In genomic region chr1:15178571-15179484, GRCh38 we compare ENCODE assay signal across 10 cellular contexts. TPM values are rescaled to one million over a fixed set of nuclear protein-coding genes. Genes with fewer than 3 reads are reported as not detected.
DNase-seq lines count a peak whose midpoint lies in the region; ATAC-seq and TF ChIP-seq lines count a peak whose summit lies in the region.
"Had no signal": no experiment of that assay in that cellular context is flagged by ENCODE, and none has a peak within 500 bp of the region (broad histone marks: within the 10 kb centered on the region; RNA-seq: fewer than 3 reads in every experiment).

No MANE protein-coding gene starts in this region.

- H3K36me3 Mint-ChIP-seq in activated CD8-positive, alpha-beta memory T cell treated with anti-CD3 and anti-CD28 coated beads, Interleukin-2, amount 10 ng/mL, durations not matched to agents 7 days and 5 days: no peaks in the 10 kb centered on the region

- H3K36me3 ChIP-seq in heart right ventricle: no peaks in the 10 kb centered on the region
- no peaks in the 10 kb centered on the region for H3K36me3 ChIP-seq in stomach smooth muscle (ENCODE audit: control insufficient read depth in 2 of 2, insufficient read depth in 2 of 2, low read length in 2 of 2)

- H3K9me3 ChIP-seq in heart right ventricle (no peaks in the 10 kb centered on the region), stomach smooth muscle (ENCODE audit: control insufficient read depth in 2 of 2, low read length in 2 of 2) (no peaks in the 10 kb centered on the region)

- TF ChIP-seq CTCF in heart right ventricle (IDR thresholded peaks at IDR 0.05): no peak

- ATAC-seq in heart right ventricle: peak; percentile 64 to 88 (median 76)
- ATAC-seq in activated CD8-positive, alpha-beta memory T cell treated with anti-CD3 and anti-CD28 coated beads, Interleukin-2, amount 10 ng/mL, durations not matched to agents 7 days and 5 days: no peak

- intact Hi-C loops in heart right ventricle (cut with DNase I): no loop called here

- H3K27ac ChIP-seq in heart right ventricle (peak overlapping the region in 9 of 10 donors; percentile 6 to 76 (median 49)), stomach smooth muscle (ENCODE audit: low read length) (peak overlapping the region; percentile 70)
- H3K27ac ChIP-seq: HL-60 had no signal

- H3K4me1 Mint-ChIP-seq in activated CD8-positive, alpha-beta memory T cell treated with anti-CD3 and anti-CD28 coated beads, Interleukin-2, amount 10 ng/mL, durations not matched to agents 7 days and 5 days: no peaks in the 10 kb centered on the region

- CTCF ChIA-PET in activated CD8-positive, alpha-beta memory T cell treated with anti-CD3 and anti-CD28 coated beads, Interleukin-2, amount 10 ng/mL, durations not matched to agents 7 days and 5 days (lab: Charles Lee): interaction anchor here (0.9 kb wide), 1 partner anchor 121 kb away, joined by 3 read pairs; no protein-coding TSS in a partner anchor

- H3K27me3 Mint-ChIP-seq in activated CD8-positive, alpha-beta memory T cell treated with anti-CD3 and anti-CD28 coated beads, Interleukin-2, amount 10 ng/mL, durations not matched to agents 7 days and 5 days: peaks cover 39% of the 10 kb centered on the region

- H3K9me3 Mint-ChIP-seq in activated CD8-positive, alpha-beta memory T cell treated with anti-CD3 and anti-CD28 coated beads, Interleukin-2, amount 10 ng/mL, durations not matched to agents 7 days and 5 days (ENCODE audit: low read depth): no peaks in the 10 kb centered on the region

- H3K27ac Mint-ChIP-seq in activated CD8-positive, alpha-beta memory T cell treated with anti-CD3 and anti-CD28 coated beads, Interleukin-2, amount 10 ng/mL, durations not matched to agents 7 days and 5 days: no peak overlapping the region

- H3K4me3 ChIP-seq in heart right ventricle (no peak overlapping the region), stomach smooth muscle (ENCODE audit: low read length in 2 of 2) (no peak overlapping the region)
- H3K4me3 ChIP-seq: dorsolateral prefrontal cortex had no signal

- H3K4me1 ChIP-seq in heart right ventricle: peaks cover 0 to 38% (median 16%) of the 10 kb centered on the region in 9 donors
- H3K4me1 ChIP-seq in stomach smooth muscle (ENCODE audit: control insufficient read depth, insufficient read depth, low read length): peaks cover 41% of the 10 kb centered on the region

- H3K27me3 ChIP-seq in heart right ventricle (no peaks in the 10 kb centered on the region), stomach smooth muscle (ENCODE audit: control insufficient read depth in 1 of 2, insufficient read depth in 2 of 2, low read length in 2 of 2) (no peaks in the 10 kb centered on the region)

- no peak overlapping the region for H3K4me3 Mint-ChIP-seq in activated CD8-positive, alpha-beta memory T cell treated with anti-CD3 and anti-CD28 coated beads, Interleukin-2, amount 10 ng/mL, durations not matched to agents 7 days and 5 days

- WGBS in heart right ventricle, 2 donors: 55 to 70% methylated on average over 9 of the region's 9 CpGs

- no peak overlapping the region for H3K9ac ChIP-seq in stomach smooth muscle (ENCODE audit: low read length in 2 of 2)

- DNase-seq in HT1080 (ENCODE audit: low read depth): peak; percentile 96
- peak; percentile 54 to 90 for DNase-seq in SW 1271 (lab: John Stamatoyannopoulos, UW)
- no peak for DNase-seq in heart right ventricle
- no peak for DNase-seq in activated CD8-positive, alpha-beta memory T cell treated with anti-CD3 and anti-CD28 coated beads, Interleukin-2, amount 10 ng/mL, durations not matched to agents 7 days and 5 days
- DNase-seq in SKM-1 treated with dmso at 0.1 percent for 144 hours (lab: John Stamatoyannopoulos, UW; ENCODE audit: unreplicated experiment): no peak
- no peak for DNase-seq in NK-92 treated with Interleukin-12 subunit alpha and Interleukin-12 subunit beta, amount 100 ng/mL, for 24 hours (lab: John Stamatoyannopoulos, UW)
- no peak for DNase-seq in Kasumi-1 (lab: John Stamatoyannopoulos, UW)
- DNase-seq: dorsolateral prefrontal cortex had no signal

RNA-seq across cellular contexts. Expression of gene TMEM51, which starts 25.3 kb away (rescaled TPM):
- total RNA-seq in HT1080 (2014; rRNA removed; shearing (Covaris generic)): 14.5 and 19.9 TPM in 2 replicates
- 20.9 and 21.4 TPM in 2 replicates for polyA plus RNA-seq in HT1080 (2015; cell fraction: cytosol; rRNA removed)
- 17.4 and 19.4 TPM in 2 replicates for polyA plus RNA-seq in HT1080 (2015; cell fraction: nucleus; rRNA removed)
- total RNA-seq in heart right ventricle: 1 to 10 TPM; 2.0 to 9.5 (median 2.8) TPM
- polyA plus RNA-seq in heart right ventricle: 1 to 10 TPM; 3.8 to 3.9 TPM
- not detected for total RNA-seq in activated CD8-positive, alpha-beta memory T cell treated with anti-CD3 and anti-CD28 coated beads, Interleukin-2, amount 10 ng/mL, durations not matched to agents 7 days and 5 days

Comparison
In these comparisons a context has a peak if more than half of its experiments do, and no peak if none do; other contexts are left out.
1. DNase-seq: peak in HT1080 (single experiment) and SW 1271 (2 of 2); none in heart right ventricle (0 of 2), activated CD8-positive, alpha-beta memory T cell treated with anti-CD3 and anti-CD28 coated beads, Interleukin-2, amount 10 ng/mL, durations not matched to agents 7 days and 5 days (single experiment), SKM-1 treated with dmso at 0.1 percent for 144 hours (single experiment), NK-92 treated with Interleukin-12 subunit alpha and Interleukin-12 subunit beta, amount 100 ng/mL, for 24 hours (single experiment) and Kasumi-1 (0 of 2).